Comparison of ENCODE assay signal across 1 cellular context in genomic region chrX:69285881-69286545, GRCh38.
TF ChIP-seq lines count a peak whose summit lies in the region.

No MANE protein-coding gene starts in this region.

TF ChIP-seq in HCT116, 20 proteins besides CTCF, POLR2A, EP300 and RAD21 (continued from another document):
- TF ChIP-seq, protein P1, sequence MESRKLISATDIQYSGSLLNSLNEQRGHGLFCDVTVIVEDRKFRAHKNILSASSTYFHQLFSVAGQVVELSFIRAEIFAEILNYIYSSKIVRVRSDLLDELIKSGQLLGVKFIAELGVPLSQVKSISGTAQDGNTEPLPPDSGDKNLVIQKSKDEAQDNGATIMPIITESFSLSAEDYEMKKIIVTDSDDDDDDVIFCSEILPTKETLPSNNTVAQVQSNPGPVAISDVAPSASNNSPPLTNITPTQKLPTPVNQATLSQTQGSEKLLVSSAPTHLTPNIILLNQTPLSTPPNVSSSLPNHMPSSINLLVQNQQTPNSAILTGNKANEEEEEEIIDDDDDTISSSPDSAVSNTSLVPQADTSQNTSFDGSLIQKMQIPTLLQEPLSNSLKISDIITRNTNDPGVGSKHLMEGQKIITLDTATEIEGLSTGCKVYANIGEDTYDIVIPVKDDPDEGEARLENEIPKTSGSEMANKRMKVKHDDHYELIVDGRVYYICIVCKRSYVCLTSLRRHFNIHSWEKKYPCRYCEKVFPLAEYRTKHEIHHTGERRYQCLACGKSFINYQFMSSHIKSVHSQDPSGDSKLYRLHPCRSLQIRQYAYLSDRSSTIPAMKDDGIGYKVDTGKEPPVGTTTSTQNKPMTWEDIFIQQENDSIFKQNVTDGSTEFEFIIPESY (IDR thresholded peaks at IDR 0.05; ENCODE audit: extremely low read depth, insufficient replicate concordance, low read length): no peak
- no peak for TF ChIP-seq SIN3A (IDR thresholded peaks at IDR 0.05; ENCODE audit: low read depth)
- TF ChIP-seq YY1 (IDR thresholded peaks at IDR 0.05; ENCODE audit: extremely low read depth, insufficient replicate concordance, low read depth, low read length): no peak
- no peak for TF ChIP-seq SP1 (IDR thresholded peaks at IDR 0.05; ENCODE audit: low read depth)
- TF ChIP-seq CEBPB (IDR thresholded peaks at IDR 0.05; ENCODE audit: low read depth): no peak
